1 cellular context compared by ENCODE assay signal in the genomic region with DNA sequence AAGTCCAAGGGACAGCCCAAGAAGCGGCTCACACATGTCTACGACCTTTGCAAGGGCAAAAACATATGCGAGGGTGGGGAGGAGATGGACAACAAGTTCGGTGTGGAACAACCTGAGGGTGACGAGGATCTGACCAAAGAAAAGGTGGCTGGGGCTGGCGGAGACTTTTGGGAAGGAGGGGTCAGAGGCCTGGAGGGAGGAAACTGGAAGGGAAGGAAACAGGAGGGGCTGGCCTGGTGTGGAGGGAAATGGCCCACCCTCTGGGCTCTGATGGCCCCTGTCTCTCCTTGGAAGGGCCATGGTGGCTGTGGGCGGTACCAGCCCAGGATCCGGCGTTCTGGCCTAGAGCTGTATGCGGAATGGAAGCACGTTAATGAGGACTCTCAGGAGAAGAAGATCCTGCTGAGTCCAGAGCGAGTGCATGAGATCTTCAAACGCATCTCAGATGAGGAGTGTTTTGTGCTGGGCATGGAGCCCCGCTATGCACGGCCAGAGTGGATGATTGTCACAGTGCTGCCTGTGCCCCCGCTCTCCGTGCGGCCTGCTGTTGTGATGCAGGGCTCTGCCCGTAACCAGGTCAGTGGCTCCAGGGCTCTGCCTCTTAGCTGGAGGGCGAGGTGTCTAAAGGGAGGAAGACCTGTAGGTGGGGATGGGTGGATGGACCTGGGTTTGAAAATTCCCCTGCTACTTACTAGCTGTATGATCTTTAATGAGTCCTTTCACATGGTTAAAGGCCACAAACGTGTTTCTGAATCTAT.
TF ChIP-seq lines count a peak whose summit lies in the region.

No MANE protein-coding gene starts in this region.

TF ChIP-seq in K562, 482 proteins besides CTCF, POLR2A, EP300 and RAD21:
- TF ChIP-seq NFIX (CRISPR knock-in tag; IDR thresholded peaks at IDR 0.05; ENCODE audit: low read depth) (no peak), POLR2G (IDR thresholded peaks at IDR 0.05; ENCODE audit: low read depth, low read length) (0 out of 2 replicates have a peak, but pooled peaks have one; percentile 2)
